In genomic region chr17:71790791-71791190, GRCh38 we compare ENCODE assay signal across 22 cellular contexts.
DNase-seq lines count a peak whose midpoint lies in the region; ATAC-seq and TF ChIP-seq lines count a peak whose summit lies in the region.
"Had no signal": no experiment of that assay in that cellular context is flagged by ENCODE, and none has a peak within 500 bp of the region (broad histone marks: within the 10 kb centered on the region; RNA-seq: fewer than 3 reads in every experiment).

No MANE protein-coding gene starts in this region.

- no peak overlapping the region for H3K23ac ChIP-seq in IMR-90 (ENCODE audit: low read depth, low read length)

- no CpG with 5 or more reads among the region's 4 CpGs for WGBS in IMR-90 (ENCODE audit: extremely low coverage in 2 of 2, insufficient read length in 1 of 2), 2 experiments

- H3K79me1 ChIP-seq in IMR-90 (ENCODE audit: low read depth in 1 of 2, low read length in 2 of 2) = no peaks in the 10 kb centered on the region

- H3K14ac ChIP-seq in IMR-90 (replicated peaks; ENCODE audit: low read depth, low read length) = no peak overlapping the region

- CTCF ChIA-PET in IMR-90 (lab: Yijun Ruan, JAX) = no interaction called here

- H2BK15ac ChIP-seq in IMR-90 (ENCODE audit: low read depth, low read length) = no peak overlapping the region

- H2BK120ac ChIP-seq in IMR-90 (ENCODE audit: low read depth, low read length) = no peak overlapping the region

- no peak overlapping the region for H2BK5ac ChIP-seq in IMR-90 (ENCODE audit: low read depth, low read length, poor library complexity, severe bottlenecking)

- TF ChIP-seq RAD21 in IMR-90 (IDR thresholded peaks at IDR 0.05; ENCODE audit: low read length) = no peak

- no peak overlapping the region for H3K4ac ChIP-seq in IMR-90 (ENCODE audit: low read depth, low read length)

- H2BK20ac ChIP-seq in IMR-90 (ENCODE audit: low read depth, low read length) = no peak overlapping the region

- intact Hi-C loops in IMR-90 (cut with micrococcal nuclease) = no loop called here

- peaks cover 1% of the 10 kb centered on the region; the same call in 1 of the 2 replicates for H3K27me3 ChIP-seq in IMR-90 (ENCODE audit: control insufficient read depth, insufficient read depth, low read length)
- H3K27me3 ChIP-seq: SJSA1 had no signal

- H3K27ac ChIP-seq in IMR-90 (ENCODE audit: insufficient read depth, low read length) = no peak overlapping the region
- H3K27ac ChIP-seq: SJSA1 had no signal

- H2AK9ac ChIP-seq in IMR-90 (replicated peaks; ENCODE audit: low read depth, low read length, poor library complexity) = no peak overlapping the region

- H3K9me1 ChIP-seq in IMR-90 (ENCODE audit: insufficient read depth, low read length) = no peaks in the 10 kb centered on the region

- H3K9ac ChIP-seq in IMR-90 (ENCODE audit: low read depth, low read length) = no peak overlapping the region

- DNase-seq in AG20443 (ENCODE audit: low spot score) = peak; percentile 52
- peak; percentile 11 for DNase-seq in IMR-90
- peak; percentile 29 for DNase-seq in astrocyte of the spinal cord (ENCODE audit: low read depth, low spot score)
- peak; percentile 8 for DNase-seq in myocyte (ENCODE audit: low read depth)
- DNase-seq in activated CD4-positive, CD25-positive, alpha-beta regulatory T cell treated with anti-CD3 and anti-CD28 coated beads, Interleukin-2, amount 50 U/mL, for 72 hours = no peak
- DNase-seq in amygdala (lab: John Stamatoyannopoulos, UW) = no peak
- no peak for DNase-seq in NCI-H128 (lab: John Stamatoyannopoulos, UW; ENCODE audit: unreplicated experiment)
- DNase-seq: activated CD4-positive, alpha-beta T cell treated with anti-CD3 and anti-CD28 coated beads, Interleukin-2, amount 10 ng/mL, durations not matched to agents 24 days and 14 days; activated CD8-positive, alpha-beta memory T cell treated with anti-CD3 and anti-CD28 coated beads, Interleukin-2, amount 10 ng/mL, durations not matched to agents 7 days and 5 days; activated naive CD8-positive, alpha-beta T cell treated with anti-CD3 and anti-CD28 coated beads, Interleukin-2, amount 10 ng/mL, durations not matched to agents 7 days and 5 days; CD4-positive, CD25-positive, alpha-beta regulatory T cell; HCEC 1CT; immature natural killer cell; left ventricle myocardium superior; NCI-H1417; NCI-H2081 treated with DMSO at 0.1 percent for 48 hours; NCI-H446; posterior cingulate gyrus; T-helper 17 cell had no signal

- no peak overlapping the region for H3K4me3 ChIP-seq in IMR-90 (ENCODE audit: insufficient read depth, low read depth, low read length)
- H3K4me3 ChIP-seq in astrocyte of the spinal cord (ENCODE audit: low read depth, low read length) = no peak overlapping the region
- H3K4me3 ChIP-seq: SJSA1 had no signal

- no peaks in the 10 kb centered on the region for H3K36me3 ChIP-seq in IMR-90 (ENCODE audit: control insufficient read depth, insufficient read depth, low read length)
- H3K36me3 ChIP-seq: SJSA1 had no signal

- ATAC-seq in IMR-90 (ENCODE audit: low read depth) (no peak), HG02678 (IDR thresholded peaks at IDR 0.05; ENCODE audit: unreplicated experiment) (no peak)
- ATAC-seq: activated CD8-positive, alpha-beta memory T cell treated with anti-CD3 and anti-CD28 coated beads, Interleukin-2, amount 10 ng/mL, durations not matched to agents 7 days and 5 days; left ventricle myocardium superior; sciatic nerve; T-helper 17 cell had no signal

- H3K56ac ChIP-seq in IMR-90 (ENCODE audit: extremely low read depth, insufficient read depth, low read length) = no peak overlapping the region

- no peak overlapping the region for H4K5ac ChIP-seq in IMR-90 (ENCODE audit: low read depth, low read length)

- no peak overlapping the region for H4K91ac ChIP-seq in IMR-90 (ENCODE audit: insufficient read depth, low read depth, low read length)

- no peaks in the 10 kb centered on the region for H4K20me1 ChIP-seq in IMR-90 (ENCODE audit: insufficient read depth, low read length)

- dilution Hi-C loops in IMR-90 (cut with HindIII; ENCODE audit: low sequenced_read_pairs, unreplicated experiment) = no loop called here

- TF ChIP-seq CTCF in IMR-90 (conservative IDR thresholded peaks at IDR 0.05; ENCODE audit: low read depth, low read length) = no peak
- no peak for TF ChIP-seq CTCF in astrocyte of the spinal cord (IDR thresholded peaks at IDR 0.05; ENCODE audit: low read depth, low read length)

- no peak overlapping the region for H3K18ac ChIP-seq in IMR-90 (ENCODE audit: low read depth, low read length)

- in situ Hi-C loops in IMR-90 (cut with MboI; ENCODE audit: low sequenced_read_pairs) (no loop called here), astrocyte of the spinal cord (cut with HindIII; ENCODE audit: low sequenced_read_pairs) (no loop called here)

- no peak overlapping the region for H2AFZ ChIP-seq in IMR-90 (replicated peaks; ENCODE audit: low read length, poor library complexity)

- H3K9me3 ChIP-seq in IMR-90 (ENCODE audit: control insufficient read depth, insufficient read depth, low read length) = no peaks in the 10 kb centered on the region
- H3K9me3 ChIP-seq: SJSA1 had no signal

- H3K4me2 ChIP-seq in IMR-90 (ENCODE audit: low read depth, low read length) = no peak overlapping the region

- H3K4me1 ChIP-seq in IMR-90 (ENCODE audit: control insufficient read depth, insufficient read depth, low read length) = no peaks in the 10 kb centered on the region
- H3K4me1 ChIP-seq: SJSA1 had no signal

- no peak for TF ChIP-seq POLR2A in IMR-90 (IDR thresholded peaks at IDR 0.05; ENCODE audit: low read depth, low read length)

- no TSS peak for BruUV-seq in IMR-90 (replicated peaks; lab: Mats Ljungman, UMichigan)

- H2AK5ac ChIP-seq in IMR-90 (ENCODE audit: low read depth, low read length) = no peak overlapping the region

- POLR2A ChIA-PET in IMR-90 (lab: Charles Lee; ENCODE audit: unreplicated experiment) = no interaction called here

- no peak overlapping the region for H4K8ac ChIP-seq in IMR-90 (ENCODE audit: low read depth in 2 of 2, low read length in 2 of 2)

TF ChIP-seq in IMR-90, 13 proteins besides CTCF, POLR2A, EP300 and RAD21:
- TF ChIP-seq FOS (IDR thresholded peaks at IDR 0.05; ENCODE audit: low read depth, low read length) (no peak), BHLHE40 (IDR thresholded peaks at IDR 0.05; ENCODE audit: low read depth, low read length) (no peak), RCOR1 (IDR thresholded peaks at IDR 0.05; ENCODE audit: insufficient replicate concordance, low read length) (no peak), MAFK (IDR thresholded peaks at IDR 0.05; ENCODE audit: low read depth, low read length) (no peak), MXI1 (IDR thresholded peaks at IDR 0.05; ENCODE audit: borderline replicate concordance, low read depth, low read length) (no peak), MAZ (IDR thresholded peaks at IDR 0.05; ENCODE audit: borderline replicate concordance, low read depth, low read length) (no peak), ELK1 (IDR thresholded peaks at IDR 0.05; ENCODE audit: borderline replicate concordance, low read depth, low read length) (no peak), RFX5 (IDR thresholded peaks at IDR 0.05; ENCODE audit: low read depth, low read length) (no peak)

Comparison
In these comparisons a context has a peak if more than half of its experiments do, and no peak if none do; other contexts are left out.
1. DNase-seq: peak in AG20443 (single experiment), IMR-90 (single experiment), astrocyte of the spinal cord (single experiment) and myocyte (single experiment); none in activated CD4-positive, CD25-positive, alpha-beta regulatory T cell treated with anti-CD3 and anti-CD28 coated beads, Interleukin-2, amount 50 U/mL, for 72 hours (single experiment), amygdala (0 of 56) and NCI-H128 (single experiment).